In the genomic region with DNA sequence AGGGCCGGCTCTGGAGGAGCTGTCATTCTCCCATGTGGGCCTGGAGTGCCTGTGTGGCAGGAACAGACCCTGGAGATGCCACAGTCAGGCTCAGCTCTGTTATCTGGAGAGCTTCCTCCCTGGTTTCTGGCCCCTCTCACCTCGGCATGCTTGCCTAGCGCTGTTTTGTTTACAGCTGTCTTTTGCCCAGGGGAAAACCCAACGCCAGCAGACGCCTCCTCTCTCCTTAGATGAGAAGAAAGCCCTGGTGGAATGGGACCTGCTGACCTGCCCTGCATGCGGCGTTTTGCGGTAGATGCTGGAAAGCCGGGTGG, we compare ENCODE assay signal across 17 cellular contexts.
A peak's percentile ranks its signal among the peaks of the same experiment; 100 is the strongest.
DNase-seq lines count a peak whose midpoint lies in the region; ATAC-seq and TF ChIP-seq lines count a peak whose summit lies in the region.
"Had no signal": no experiment of that assay in that cellular context is flagged by ENCODE, and none has a peak within 500 bp of the region (broad histone marks: within the 10 kb centered on the region; RNA-seq: fewer than 3 reads in every experiment).

No MANE protein-coding gene starts in this region.

- no peaks in the 10 kb centered on the region for H3K36me3 ChIP-seq in heart right ventricle
- no peaks in the 10 kb centered on the region for H3K36me3 ChIP-seq in MM.1S (replicated peaks; ENCODE audit: insufficient read depth, low read length)
- no peaks in the 10 kb centered on the region for H3K36me3 ChIP-seq in liver (ENCODE audit: control insufficient read depth in 4 of 4, insufficient read depth in 3 of 4, low read depth in 1 of 4, low read length in 3 of 4)

- WGBS in heart right ventricle, 2 donors: 61 to 68% methylated on average over 9 of the region's 9 CpGs
- 51% methylated on average over 9 of the region's 9 CpGs for WGBS in liver

- H3K9ac ChIP-seq in MM.1S (ENCODE audit: low read length) (no peak overlapping the region), liver (ENCODE audit: low read depth in 1 of 2, low read length in 2 of 2) (no peak overlapping the region)

- H3F3A ChIP-seq in MM.1S (ENCODE audit: insufficient read depth, low read length): no peaks in the 10 kb centered on the region

- no peak overlapping the region for H3K4me2 ChIP-seq in MM.1S (ENCODE audit: low read depth, low read length)
- H3K4me2 ChIP-seq: A549 had no signal

- ATAC-seq in left cardiac atrium: no peak
- ATAC-seq in heart right ventricle: no peak
- no peak for ATAC-seq in HG03108 (IDR thresholded peaks at IDR 0.05; ENCODE audit: unreplicated experiment)
- ATAC-seq: A549 had no signal

- H4K20me1 ChIP-seq in MM.1S (ENCODE audit: insufficient read depth, low read length): no peaks in the 10 kb centered on the region

- H3K79me2 ChIP-seq in MM.1S (ENCODE audit: low read length): no peaks in the 10 kb centered on the region

- TF ChIP-seq RAD21 in liver (IDR thresholded peaks at IDR 0.05): no peak

- H3K4me1 ChIP-seq in heart right ventricle: peaks cover 0 to 14% (median 9%) of the 10 kb centered on the region in 9 donors
- H3K4me1 ChIP-seq in MM.1S (ENCODE audit: low read length): no peaks in the 10 kb centered on the region
- H3K4me1 ChIP-seq in liver (ENCODE audit: control insufficient read depth in 4 of 4, insufficient read depth in 4 of 4, low read length in 3 of 4): peaks cover 6 to 28% (median 17%) of the 10 kb centered on the region in 4 donors
- H3K4me1 ChIP-seq: A549 had no signal

- no peak overlapping the region for H3K27ac ChIP-seq in heart right ventricle
- no peak overlapping the region for H3K27ac ChIP-seq in MM.1S (ENCODE audit: low read length)
- no peak overlapping the region for H3K27ac ChIP-seq in liver (ENCODE audit: low read depth in 1 of 2, low read length in 2 of 2)
- H3K27ac ChIP-seq: A549, RWPE1 had no signal

- no peaks in the 10 kb centered on the region for H3K9me2 ChIP-seq in MM.1S (replicated peaks; ENCODE audit: insufficient read depth, low read length)

- H3K27me3 ChIP-seq in heart right ventricle (peaks cover 0 to 45% (median 27%) of the 10 kb centered on the region in 7 donors), MM.1S (replicated peaks; ENCODE audit: insufficient read depth, low read length) (peaks cover 56% of the 10 kb centered on the region), liver (ENCODE audit: control insufficient read depth in 4 of 4, insufficient read depth in 4 of 4, low read length in 3 of 4) (no peaks in the 10 kb centered on the region)

- no peak overlapping the region for H2AFZ ChIP-seq in MM.1S (ENCODE audit: low read length)

- TF ChIP-seq CTCF in heart right ventricle (IDR thresholded peaks at IDR 0.05): no peak
- TF ChIP-seq CTCF in MM.1S (IDR thresholded peaks at IDR 0.05; ENCODE audit: low read length): no peak
- no peak for TF ChIP-seq CTCF in liver (IDR thresholded peaks at IDR 0.05; ENCODE audit: low read depth, low read length, missing input control)

- no peak overlapping the region for H3K4me3 ChIP-seq in heart right ventricle
- H3K4me3 ChIP-seq in MM.1S (ENCODE audit: low read length): no peak overlapping the region
- no peak overlapping the region for H3K4me3 ChIP-seq in liver (ENCODE audit: low read depth in 1 of 3, low read length in 3 of 3)
- H3K4me3 ChIP-seq: A549 had no signal

- intact Hi-C loops in left cardiac atrium (cut with DNase I): no loop called here
- intact Hi-C loops in heart right ventricle (cut with DNase I): no loop called here

- no peaks in the 10 kb centered on the region for H3K9me3 ChIP-seq in heart right ventricle
- H3K9me3 ChIP-seq in MM.1S (replicated peaks; ENCODE audit: insufficient read depth, low read length): no peaks in the 10 kb centered on the region
- no peaks in the 10 kb centered on the region for H3K9me3 ChIP-seq in liver (ENCODE audit: control insufficient read depth in 4 of 4, low read length in 3 of 4)
- H3K9me3 ChIP-seq: A549 had no signal

- peak; percentile 16 for DNase-seq in left cardiac atrium
- no peak for DNase-seq in heart right ventricle
- peak; percentile 29 for DNase-seq in MM.1S
- DNase-seq in activated effector memory CD4-positive, alpha-beta T cell treated with anti-CD3 and anti-CD28 coated beads, Interleukin-2, amount 50 U/mL, for 16 hours: no peak
- DNase-seq in NCI-H1436 (lab: John Stamatoyannopoulos, UW): no peak
- DNase-seq in NCI-H1417 (lab: John Stamatoyannopoulos, UW): no peak
- DNase-seq: CD4-positive, CD25-positive, alpha-beta regulatory T cell; DMS53; Kasumi-1; NCI-H1436 treated with DMSO at 0.1 percent for 48 hours; NCI-H2081 treated with DMSO at 0.1 percent for 48 hours; NCI-H226; NCI-H526 treated with DMSO at 0.1 percent for 48 hours had no signal

TF ChIP-seq in liver, 16 proteins besides CTCF, POLR2A, EP300 and RAD21:
- TF ChIP-seq, protein P1, sequence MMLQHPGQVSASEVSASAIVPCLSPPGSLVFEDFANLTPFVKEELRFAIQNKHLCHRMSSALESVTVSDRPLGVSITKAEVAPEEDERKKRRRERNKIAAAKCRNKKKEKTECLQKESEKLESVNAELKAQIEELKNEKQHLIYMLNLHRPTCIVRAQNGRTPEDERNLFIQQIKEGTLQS (IDR thresholded peaks at IDR 0.05): no peak
- peak; percentile 19 for TF ChIP-seq FOXA2 (IDR thresholded peaks at IDR 0.05)

Comparison
In these comparisons a context has a peak if more than half of its experiments do, and no peak if none do; other contexts are left out.
1. DNase-seq: peak in left cardiac atrium (single experiment) and MM.1S (single experiment); none in heart right ventricle (0 of 2), activated effector memory CD4-positive, alpha-beta T cell treated with anti-CD3 and anti-CD28 coated beads, Interleukin-2, amount 50 U/mL, for 16 hours (single experiment), NCI-H1436 (single experiment) and NCI-H1417 (0 of 3).